ENCODE assay signal across 18 cellular contexts in the genomic region with DNA sequence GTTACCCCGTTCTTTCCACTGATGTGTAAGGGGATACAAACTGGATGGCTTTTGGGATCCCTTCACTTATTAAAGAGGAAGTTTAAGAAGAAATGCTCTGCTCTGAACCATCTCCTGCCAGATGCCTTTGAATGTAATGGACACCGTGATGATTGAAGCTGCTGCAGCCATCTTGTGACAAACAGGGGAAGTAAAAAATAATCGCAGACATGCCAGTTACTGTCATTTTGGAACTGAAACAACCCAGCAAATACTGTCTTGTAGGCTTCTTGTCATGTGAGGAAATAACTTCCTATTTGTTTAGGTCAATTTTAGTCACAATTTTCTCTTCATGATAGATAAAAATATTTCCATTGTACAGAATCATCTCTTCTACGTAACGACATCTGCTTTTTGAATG.
A peak's percentile ranks its signal among the peaks of the same experiment; 100 is the strongest.
DNase-seq lines count a peak whose midpoint lies in the region; ATAC-seq lines count a peak whose summit lies in the region.
"Had no signal": no experiment of that assay in that cellular context is flagged by ENCODE, and none has a peak within 500 bp of the region (broad histone marks: within the 10 kb centered on the region; RNA-seq: fewer than 3 reads in every experiment).

No MANE protein-coding gene starts in this region.

- peak; percentile 88 for ATAC-seq in GM18499 (IDR thresholded peaks at IDR 0.05; ENCODE audit: insufficient read depth, unreplicated experiment)
- peak; percentile 74 for ATAC-seq in GM19438 (IDR thresholded peaks at IDR 0.05; ENCODE audit: low read depth, unreplicated experiment)
- ATAC-seq in HG02798 (IDR thresholded peaks at IDR 0.05; ENCODE audit: poor library complexity, unreplicated experiment), result peak; percentile 86
- peak; percentile 71 for ATAC-seq in HG03521 (IDR thresholded peaks at IDR 0.05; ENCODE audit: unreplicated experiment)
- ATAC-seq: body of pancreas; heart right ventricle; K562; mucosa of descending colon; stimulated activated naive B cell treated with anti-CD40 and anti-IgM and Interleukin-4, amounts not matched to agents 10 μg/mL and 1 μg/mL and 100 μg/mL, for 72 hours had no signal

- DNase-seq in GM19238 (ENCODE audit: insufficient read length, low spot score) (no peak), NCI-H82 (lab: John Stamatoyannopoulos, UW) (no peak), T-helper 9 cell (no peak), DMS79 treated with DMSO at 0.1 percent for 48 hours (lab: John Stamatoyannopoulos, UW) (no peak)
- DNase-seq: activated CD4-positive, CD25-positive, alpha-beta regulatory T cell treated with anti-CD3 and anti-CD28 coated beads, Interleukin-2, amount 50 U/mL, for 72 hours; activated CD8-positive, alpha-beta memory T cell treated with anti-CD3 and anti-CD28 coated beads, Interleukin-2, amount 50 U/mL, for 48 hours; activated naive CD4-positive, alpha-beta T cell treated with anti-CD3 and anti-CD28 coated beads, Interleukin-2, amount 10 ng/mL, durations not matched to agents 7 days and 5 days; body of pancreas; H9; heart right ventricle; mucosa of descending colon; PC-9; stimulated activated naive B cell treated with anti-CD40 and anti-IgM and Interleukin-4, amounts not matched to agents 10 μg/mL and 1 μg/mL and 100 μg/mL, for 72 hours had no signal
